Comparison of ENCODE assay signal across 1 cellular context in genomic region chr9:133235549-133236222, GRCh38.
TF ChIP-seq lines count a peak whose summit lies in the region.

No MANE protein-coding gene starts in this region.

TF ChIP-seq in endothelial cell of umbilical vein, 7 proteins besides CTCF, POLR2A, EP300 and RAD21:
- TF ChIP-seq JUN (IDR thresholded peaks at IDR 0.05; ENCODE audit: borderline replicate concordance, insufficient read depth, insufficient read length, low read depth) (no peak), MAX (IDR thresholded peaks at IDR 0.05; ENCODE audit: insufficient read depth, insufficient read length) (no peak), EZH2 (IDR thresholded peaks at IDR 0.05; ENCODE audit: borderline replicate concordance, low read depth, low read length, severe bottlenecking) (no peak), FOS (IDR thresholded peaks at IDR 0.05; ENCODE audit: borderline replicate concordance, insufficient read depth, low read length) (no peak), GATA2 (IDR thresholded peaks at IDR 0.05; ENCODE audit: insufficient read depth, insufficient read length, low read depth, low read length) (no peak), POLR2AphosphoS5 (IDR thresholded peaks at IDR 0.05; ENCODE audit: insufficient read depth, low read depth, low read length) (no peak), MYC (IDR thresholded peaks at IDR 0.05; ENCODE audit: low read depth, low read length) (no peak)
